13 cellular contexts compared by ENCODE assay signal in genomic region chrX:69031181-69031580, GRCh38.
DNase-seq lines count a peak whose midpoint lies in the region; FAIRE-seq and TF ChIP-seq lines count a peak whose summit lies in the region.
"Had no signal": no experiment of that assay in that cellular context is flagged by ENCODE, and none has a peak within 500 bp of the region (broad histone marks: within the 10 kb centered on the region; RNA-seq: fewer than 3 reads in every experiment).

No MANE protein-coding gene starts in this region.

- H3K27me3 ChIP-seq in breast epithelium (peaks cover 0 to 46% of the 10 kb centered on the region in 2 donors), mammary epithelial cell (ENCODE audit: insufficient read depth, low read length) (no peaks in the 10 kb centered on the region), transverse colon (no peaks in the 10 kb centered on the region), MG63 (no peaks in the 10 kb centered on the region)

- WGBS in mammary epithelial cell (ENCODE audit: low coverage, missing lambda C conversion rate): 83% methylated on average over 3 of the region's 3 CpGs
- WGBS in transverse colon (ENCODE audit: low coverage in 1 of 2), 2 donors: 79% methylated on average over 3 of the region's 3 CpGs; no CpG with 5 or more reads in 1 of the 2 donors

- no peak overlapping the region for H3K27ac Mint-ChIP-seq in MCF 10A (ENCODE audit: low read depth, unreplicated experiment)
- no peak overlapping the region for H3K27ac Mint-ChIP-seq in activated naive CD8-positive, alpha-beta T cell treated with anti-CD3 and anti-CD28 coated beads for 36 hours
- H3K27ac Mint-ChIP-seq: activated CD4-positive, alpha-beta memory T cell treated with anti-CD3 and anti-CD28 coated beads, Interleukin-2, amount 10 ng/mL, durations not matched to agents 7 days and 5 days had no signal

- no peak overlapping the region for H3K27ac ChIP-seq in breast epithelium
- peak overlapping the region; percentile 82 for H3K27ac ChIP-seq in mammary epithelial cell (ENCODE audit: insufficient read depth, low read depth, low read length)
- H3K27ac ChIP-seq in transverse colon: no peak overlapping the region
- H3K27ac ChIP-seq: A549 had no signal

- H3K4me2 ChIP-seq in mammary epithelial cell (ENCODE audit: insufficient read depth, low read depth, low read length): no peak overlapping the region
- H3K4me2 ChIP-seq: A549 had no signal

- intact Hi-C loops in MCF 10A (cut with micrococcal nuclease): loop anchor here (1.0 kb wide), 1 partner anchor 203 kb away; no protein-coding TSS in a partner anchor
- intact Hi-C loops in breast epithelium (cut with DNase I; ENCODE audit: low total_unique reads): no loop called here
- intact Hi-C loops in mammary epithelial cell (cut with micrococcal nuclease): no loop called here
- intact Hi-C loops in transverse colon (cut with DNase I; ENCODE audit: low total_unique reads): no loop called here

- BruUV-seq in MCF 10A (replicated peaks; lab: Mats Ljungman, UMichigan) (no TSS peak), mammary epithelial cell (replicated peaks; lab: Mats Ljungman, UMichigan) (no TSS peak)

- no peaks in the 10 kb centered on the region for H3K9me3 Mint-ChIP-seq in MCF 10A (ENCODE audit: unreplicated experiment)
- no peaks in the 10 kb centered on the region for H3K9me3 Mint-ChIP-seq in activated naive CD8-positive, alpha-beta T cell treated with anti-CD3 and anti-CD28 coated beads for 36 hours
- H3K9me3 Mint-ChIP-seq: activated CD4-positive, alpha-beta memory T cell treated with anti-CD3 and anti-CD28 coated beads, Interleukin-2, amount 10 ng/mL, durations not matched to agents 7 days and 5 days had no signal

- in situ Hi-C loops in mammary epithelial cell (cut with MboI; ENCODE audit: low sequenced_read_pairs in 2 of 2) (no loop called here), transverse colon (cut with MboI; ENCODE audit: low pct_ligation_motif_present in 1 of 4, low pct_unique_long_range_greater_than_20kb in 1 of 4, low sequenced_read_pairs in 3 of 4) (no loop called here)

- POLR2A ChIA-PET in MCF 10A (lab: Yijun Ruan, JAX): interaction anchor here (0.6 to 3.8 kb wide), 5 partner anchors 33 to 587 kb away, joined by 4 to 32 read pairs (median 5); partner anchors contain the start of gene EFNB1

- peak; percentile 32 for TF ChIP-seq CTCF in MCF 10A (IDR thresholded peaks at IDR 0.05; ENCODE audit: unreplicated experiment)
- no peak for TF ChIP-seq CTCF in breast epithelium (IDR thresholded peaks at IDR 0.05)
- peak in 1 of 2 donors; percentile 43 for TF ChIP-seq CTCF in mammary epithelial cell (conservative IDR thresholded peaks at IDR 0.05 in 1 of 2, IDR thresholded peaks at IDR 0.05 in 1 of 2; ENCODE audit: extremely low read depth in 1 of 2, insufficient read depth in 1 of 2, low read depth in 1 of 2, low read length in 2 of 2)
- TF ChIP-seq CTCF in transverse colon (IDR thresholded peaks at IDR 0.05): peak in 4 of 5 experiments; percentile 13 to 48 (median 19)

- dilution Hi-C loops in mammary epithelial cell (cut with HindIII; ENCODE audit: low sequenced_read_pairs): no loop called here

- DNase-seq in MCF 10A (ENCODE audit: unreplicated experiment) (no peak), breast epithelium (ENCODE audit: low spot score in 2 of 2) (no peak), mammary epithelial cell (no peak), islet precursor cell (peak; percentile 60), transverse colon (no peak), MG63 (no peak), GM12891 (ENCODE audit: insufficient read length, low spot score) (no peak)
- DNase-seq in activated naive CD8-positive, alpha-beta T cell treated with anti-CD3 and anti-CD28 coated beads for 36 hours: no peak
- DNase-seq: activated CD4-positive, alpha-beta memory T cell treated with anti-CD3 and anti-CD28 coated beads, Interleukin-2, amount 10 ng/mL, durations not matched to agents 7 days and 5 days; activated gamma-delta T cell treated with Interleukin-2 at 50 U/mL for 16 hours; central memory CD4-positive, alpha-beta T cell; MV-4-11 had no signal

- peaks cover 19% of the 10 kb centered on the region for H3K4me1 Mint-ChIP-seq in MCF 10A (ENCODE audit: insufficient read depth, unreplicated experiment)
- peaks cover 2% of the 10 kb centered on the region for H3K4me1 Mint-ChIP-seq in activated naive CD8-positive, alpha-beta T cell treated with anti-CD3 and anti-CD28 coated beads for 36 hours
- H3K4me1 Mint-ChIP-seq: activated CD4-positive, alpha-beta memory T cell treated with anti-CD3 and anti-CD28 coated beads, Interleukin-2, amount 10 ng/mL, durations not matched to agents 7 days and 5 days had no signal

- H3K9ac ChIP-seq in mammary epithelial cell (ENCODE audit: insufficient read depth, low read length): no peak overlapping the region

- FAIRE-seq in GM12891 (lab: Jason Lieb, UNC): no peak
- FAIRE-seq: A549 had no signal

- H3K36me3 ChIP-seq in breast epithelium: no peaks in the 10 kb centered on the region
- H3K36me3 ChIP-seq in mammary epithelial cell (ENCODE audit: insufficient read depth, low read length): no peaks in the 10 kb centered on the region
- no peaks in the 10 kb centered on the region for H3K36me3 ChIP-seq in transverse colon
- H3K36me3 ChIP-seq in MG63: no peaks in the 10 kb centered on the region

- no peak for TF ChIP-seq EP300 in transverse colon (IDR thresholded peaks at IDR 0.05; ENCODE audit: low read depth)

- H3K4me1 ChIP-seq in breast epithelium: no peaks in the 10 kb centered on the region
- H3K4me1 ChIP-seq in mammary epithelial cell (ENCODE audit: insufficient read depth, low read length): peaks cover 53% of the 10 kb centered on the region
- H3K4me1 ChIP-seq in transverse colon: peaks cover 0 to 12% (median 3%) of the 10 kb centered on the region in 4 donors

- H3K9me3 ChIP-seq in breast epithelium: no peaks in the 10 kb centered on the region
- no peaks in the 10 kb centered on the region for H3K9me3 ChIP-seq in mammary epithelial cell (replicated peaks; ENCODE audit: insufficient read depth, low read length)
- H3K9me3 ChIP-seq in transverse colon: no peaks in the 10 kb centered on the region
- H3K9me3 ChIP-seq in MG63: no peaks in the 10 kb centered on the region
- H3K9me3 ChIP-seq: A549 had no signal

- no peak overlapping the region for H2AFZ ChIP-seq in mammary epithelial cell (ENCODE audit: low read depth, low read length)

- no peaks in the 10 kb centered on the region for H4K20me1 ChIP-seq in mammary epithelial cell (ENCODE audit: insufficient read depth, low read length)

- no peaks in the 10 kb centered on the region for H3K79me2 ChIP-seq in mammary epithelial cell (ENCODE audit: insufficient read depth, low read length)

- H3K27me3 Mint-ChIP-seq in MCF 10A (ENCODE audit: insufficient read depth, unreplicated experiment): peaks cover 62% of the 10 kb centered on the region
- H3K27me3 Mint-ChIP-seq in activated naive CD8-positive, alpha-beta T cell treated with anti-CD3 and anti-CD28 coated beads for 36 hours: no peaks in the 10 kb centered on the region
- H3K27me3 Mint-ChIP-seq: activated CD4-positive, alpha-beta memory T cell treated with anti-CD3 and anti-CD28 coated beads, Interleukin-2, amount 10 ng/mL, durations not matched to agents 7 days and 5 days had no signal

- TF ChIP-seq POLR2A in breast epithelium (IDR thresholded peaks at IDR 0.05) (no peak), transverse colon (IDR thresholded peaks at IDR 0.05) (no peak), GM12891 (IDR thresholded peaks at IDR 0.05; ENCODE audit: low read depth, low read length) (no peak)

- no peak overlapping the region for H3K4me3 ChIP-seq in breast epithelium
- no peak overlapping the region for H3K4me3 ChIP-seq in mammary epithelial cell (replicated peaks in 1 of 3; ENCODE audit: insufficient read depth in 1 of 3, low read depth in 2 of 3, low read length in 3 of 3)
- no peak overlapping the region for H3K4me3 ChIP-seq in transverse colon
- no peak overlapping the region for H3K4me3 ChIP-seq in MG63
- H3K4me3 ChIP-seq: A549 had no signal

- H3K36me3 Mint-ChIP-seq in MCF 10A (ENCODE audit: insufficient read depth, unreplicated experiment): no peaks in the 10 kb centered on the region
- H3K36me3 Mint-ChIP-seq in activated naive CD8-positive, alpha-beta T cell treated with anti-CD3 and anti-CD28 coated beads for 36 hours: no peaks in the 10 kb centered on the region

- CTCF ChIA-PET in MCF 10A (lab: Yijun Ruan, JAX) (interaction anchor here (1.0 to 3.9 kb wide), 11 partner anchors 8 to 203 kb away, joined by 3 to 33 read pairs (median 4); partner anchors contain the start of gene EFNB1), mammary epithelial cell (lab: Charles Lee; ENCODE audit: low non-redundant PET) (interaction anchor here (2.5 kb wide), 1 partner anchor 203 kb away, joined by 7 read pairs; the partner anchor contains the start of gene EFNB1)

- no peak overlapping the region for H3K4me3 Mint-ChIP-seq in MCF 10A (ENCODE audit: unreplicated experiment)
- H3K4me3 Mint-ChIP-seq in activated naive CD8-positive, alpha-beta T cell treated with anti-CD3 and anti-CD28 coated beads for 36 hours: no peak overlapping the region
- H3K4me3 Mint-ChIP-seq: activated CD4-positive, alpha-beta memory T cell treated with anti-CD3 and anti-CD28 coated beads, Interleukin-2, amount 10 ng/mL, durations not matched to agents 7 days and 5 days had no signal

TF ChIP-seq in GM12891, 5 proteins besides CTCF, POLR2A, EP300 and RAD21:
- no peak for TF ChIP-seq TAF1 (IDR thresholded peaks at IDR 0.05; ENCODE audit: low read depth, low read length)
- no peak for TF ChIP-seq POLR2AphosphoS5 (IDR thresholded peaks at IDR 0.05; ENCODE audit: low read depth, low read length)
- no peak for TF ChIP-seq PAX5 (IDR thresholded peaks at IDR 0.05; ENCODE audit: insufficient read depth, low read length, severe bottlenecking)
- TF ChIP-seq SPI1 (IDR thresholded peaks at IDR 0.05; ENCODE audit: low read depth, low read length): no peak
- TF ChIP-seq POU2F2 (IDR thresholded peaks at IDR 0.05; ENCODE audit: low read depth, low read length): no peak

Comparison
In these comparisons a context has a peak if more than half of its experiments do, and no peak if none do; other contexts are left out.
1. CTCF ChIP-seq: peak in MCF 10A (single experiment) and transverse colon (4 of 5); none in breast epithelium (0 of 3).